9 cellular contexts compared by ENCODE assay signal in the genomic region with DNA sequence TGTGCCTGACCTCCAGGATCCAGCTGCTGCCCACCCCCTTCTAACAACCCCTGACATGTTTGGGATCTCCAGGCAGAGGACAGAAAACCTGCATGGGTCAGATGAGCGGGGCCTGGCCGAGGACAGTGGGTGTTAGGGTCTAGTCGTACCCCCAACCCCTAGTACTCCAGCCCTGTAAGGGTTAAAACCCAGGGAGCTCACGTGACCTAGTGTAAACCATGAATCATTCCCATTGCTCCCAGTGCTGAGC.
DNase-seq lines count a peak whose midpoint lies in the region; ATAC-seq and TF ChIP-seq lines count a peak whose summit lies in the region.
"Had no signal": no experiment of that assay in that cellular context is flagged by ENCODE, and none has a peak within 500 bp of the region (broad histone marks: within the 10 kb centered on the region; RNA-seq: fewer than 3 reads in every experiment).

No MANE protein-coding gene starts in this region.

- H3K27ac Mint-ChIP-seq in naive thymus-derived CD4-positive, alpha-beta T cell, result peak overlapping the region in 8 of 9 donors; percentile 69 to 95 (median 90)

- TF ChIP-seq CTCF in AG04450 (IDR thresholded peaks at IDR 0.05; ENCODE audit: low read depth, low read length), result no peak
- TF ChIP-seq CTCF in dorsolateral prefrontal cortex (IDR thresholded peaks at IDR 0.05 in 54 of 56, conservative IDR thresholded peaks at IDR 0.05 in 2 of 56; ENCODE audit: low read depth in 1 of 56, partially characterized antibody in 56 of 56), result no peak

- H3K4me3 Mint-ChIP-seq in naive thymus-derived CD4-positive, alpha-beta T cell, result peak overlapping the region; percentile 84 to 96 (median 92)

- POLR2A ChIA-PET in AG04450 (lab: Yijun Ruan, JAX), result no interaction called here
- POLR2A ChIA-PET in naive thymus-derived CD4-positive, alpha-beta T cell (lab: Charles Lee), result interaction anchor here (1.7 to 2.2 kb wide), 2 partner anchors 42 to 48 kb away, joined by 5 to 13 read pairs; no protein-coding TSS in a partner anchor

- no peaks in the 10 kb centered on the region for H3K79me2 ChIP-seq in Karpas-422 (ENCODE audit: low read length)

- H3K36me3 Mint-ChIP-seq in naive thymus-derived CD4-positive, alpha-beta T cell, result peaks cover 0 to 14% (median 0%) of the 10 kb centered on the region in 5 donors

- no peaks in the 10 kb centered on the region for H3K9me2 ChIP-seq in Karpas-422 (replicated peaks; ENCODE audit: insufficient read depth, low read length)

- no peaks in the 10 kb centered on the region for H3K36me3 ChIP-seq in Karpas-422 (ENCODE audit: insufficient read depth, low read length)
- H3K36me3 ChIP-seq in naive thymus-derived CD4-positive, alpha-beta T cell (ENCODE audit: control insufficient read depth in 2 of 3, insufficient read depth in 3 of 3, low read length in 3 of 3), result no peaks in the 10 kb centered on the region

- peaks cover 9% of the 10 kb centered on the region for H3K4me1 ChIP-seq in Karpas-422 (ENCODE audit: low read length)
- peaks cover 5 to 16% of the 10 kb centered on the region in 2 donors for H3K4me1 ChIP-seq in naive thymus-derived CD4-positive, alpha-beta T cell (ENCODE audit: control insufficient read depth in 2 of 2, insufficient read depth in 2 of 2, low read length in 2 of 2)

- DNase-seq in AG04450 (ENCODE audit: low read depth, low spot score), result no peak
- no peak for DNase-seq in Karpas-422
- no peak for DNase-seq in dorsolateral prefrontal cortex
- no peak for DNase-seq in naive thymus-derived CD4-positive, alpha-beta T cell
- DNase-seq in NCI-H128 (lab: John Stamatoyannopoulos, UW; ENCODE audit: unreplicated experiment), result no peak
- no peak for DNase-seq in NCI-H1048 (lab: John Stamatoyannopoulos, UW)
- no peak for DNase-seq in NCI-H2081 (lab: John Stamatoyannopoulos, UW)

- H3K9me3 Mint-ChIP-seq in naive thymus-derived CD4-positive, alpha-beta T cell, result peaks cover 0 to 4% (median 0%) of the 10 kb centered on the region in 11 donors

- H4K20me1 ChIP-seq in Karpas-422 (ENCODE audit: insufficient read depth, low read depth, low read length), result no peaks in the 10 kb centered on the region

- H3K27ac ChIP-seq in AG04450 (ENCODE audit: low read depth, low read length) (no peak overlapping the region), Karpas-422 (ENCODE audit: low read length) (no peak overlapping the region), dorsolateral prefrontal cortex (peak overlapping the region in 54 of 59 donors; percentile 14 to 94 (median 82))
- H3K27ac ChIP-seq in naive thymus-derived CD4-positive, alpha-beta T cell (ENCODE audit: low read depth, low read length), result peak overlapping the region; percentile 16
- H3K27ac ChIP-seq: HL-60 had no signal

- peak overlapping the region; percentile 66 for H3K4me2 ChIP-seq in Karpas-422 (ENCODE audit: low read depth, low read length, poor library complexity, severe bottlenecking)

- no peaks in the 10 kb centered on the region for H3K27me3 Mint-ChIP-seq in naive thymus-derived CD4-positive, alpha-beta T cell

- intact Hi-C loops in dorsolateral prefrontal cortex (cut with DNase I), result no loop called here
- intact Hi-C loops in naive thymus-derived CD4-positive, alpha-beta T cell (cut with micrococcal nuclease), result loop anchor here in 1 of 2 donors (2.0 kb wide), 1 partner anchor 48 kb away; no protein-coding TSS in a partner anchor

- CTCF ChIA-PET in AG04450 (lab: Charles Lee), result interaction anchor here (1.0 kb wide), 1 partner anchor 47 kb away, joined by 3 read pairs; no protein-coding TSS in a partner anchor
- CTCF ChIA-PET in naive thymus-derived CD4-positive, alpha-beta T cell (lab: Charles Lee), result interaction anchor here (1.0 to 2.1 kb wide), 5 partner anchors 18 to 91 kb away, joined by 3 to 11 read pairs (median 5); no protein-coding TSS in a partner anchor

- no peaks in the 10 kb centered on the region; the same call in 1 of the 2 replicates for H3K9me3 ChIP-seq in AG04450 (ENCODE audit: control insufficient read depth, insufficient read depth, low read length)
- no peaks in the 10 kb centered on the region for H3K9me3 ChIP-seq in Karpas-422 (ENCODE audit: low read length)
- no peaks in the 10 kb centered on the region for H3K9me3 ChIP-seq in naive thymus-derived CD4-positive, alpha-beta T cell (ENCODE audit: control insufficient read depth in 2 of 3, low read length in 3 of 3)

- H3K9ac ChIP-seq in Karpas-422 (ENCODE audit: low read length), result no peak overlapping the region

- H3K4me3 ChIP-seq in AG04450 (ENCODE audit: low read depth, low read length), result peak overlapping the region; percentile 55; the same call in 1 of the 2 replicates
- no peak overlapping the region; the same call in 1 of the 2 replicates for H3K4me3 ChIP-seq in Karpas-422 (ENCODE audit: low read length)
- H3K4me3 ChIP-seq in dorsolateral prefrontal cortex, result peak overlapping the region; percentile 32 to 82 (median 64)
- H3K4me3 ChIP-seq in naive thymus-derived CD4-positive, alpha-beta T cell (ENCODE audit: low read length), result peak overlapping the region; percentile 87

- H3K4me1 Mint-ChIP-seq in naive thymus-derived CD4-positive, alpha-beta T cell, result peaks cover 13 to 43% (median 19%) of the 10 kb centered on the region in 7 donors

- H3K27me3 ChIP-seq in AG04450 (ENCODE audit: control insufficient read depth, insufficient read depth, low read length) (peaks cover 6% of the 10 kb centered on the region), Karpas-422 (ENCODE audit: low read length) (no peaks in the 10 kb centered on the region), dorsolateral prefrontal cortex (no peaks in the 10 kb centered on the region)
- H3K27me3 ChIP-seq in naive thymus-derived CD4-positive, alpha-beta T cell (ENCODE audit: control insufficient read depth in 2 of 2, insufficient read depth in 2 of 2, low read length in 2 of 2), result no peaks in the 10 kb centered on the region

- no peak for ATAC-seq in naive thymus-derived CD4-positive, alpha-beta T cell
- no peak for ATAC-seq in HG02973 (IDR thresholded peaks at IDR 0.05; ENCODE audit: unreplicated experiment)

- H2AFZ ChIP-seq in Karpas-422 (ENCODE audit: low read length), result no peak overlapping the region

Comparison
In these comparisons a context has a peak if more than half of its experiments do, and no peak if none do; other contexts are left out.
1. H3K27ac ChIP-seq: peak in dorsolateral prefrontal cortex (54 of 59) and naive thymus-derived CD4-positive, alpha-beta T cell (single experiment); none in AG04450 (single experiment) and Karpas-422 (single experiment).